In the genomic region with DNA sequence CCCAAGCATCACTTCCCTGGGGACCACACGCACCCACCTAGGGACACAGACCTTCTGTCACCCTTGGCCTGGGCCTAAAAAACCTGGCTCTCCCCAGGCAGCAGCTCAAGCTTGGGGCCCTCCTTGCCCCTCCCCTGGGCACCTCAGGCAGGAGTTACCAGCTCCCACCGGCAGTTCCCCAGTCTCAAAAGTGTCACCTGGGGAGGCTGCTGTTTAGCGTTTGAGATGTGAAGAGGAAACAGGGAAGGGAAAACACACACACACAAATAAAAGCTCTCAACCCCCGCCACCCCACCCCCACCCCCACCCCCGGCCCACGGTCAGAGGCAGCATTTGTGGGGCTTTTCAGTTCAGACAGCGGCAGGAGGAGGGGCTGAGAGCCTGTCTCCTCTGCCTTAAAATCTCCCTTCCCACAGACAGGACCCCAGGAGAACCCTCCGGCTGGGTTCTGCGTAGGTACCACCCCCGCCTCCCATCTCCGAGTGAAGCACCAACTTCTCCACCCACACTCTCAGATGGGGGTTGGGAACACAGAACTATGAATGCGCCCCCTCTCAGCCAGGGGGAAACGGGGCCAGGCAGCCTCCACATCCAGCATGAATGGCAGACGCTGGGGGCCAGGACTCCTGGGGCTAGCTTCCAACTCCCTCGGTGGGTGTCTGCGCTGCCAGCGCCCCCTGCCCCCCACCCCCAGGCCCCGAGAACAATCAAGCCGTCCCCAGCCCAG, we compare ENCODE assay signal across 11 cellular contexts. TPM values are rescaled to one million over a fixed set of nuclear protein-coding genes. Genes with fewer than 3 reads are reported as not detected.
DNase-seq lines count a peak whose midpoint lies in the region; ATAC-seq and TF ChIP-seq lines count a peak whose summit lies in the region.
"Had no signal": no experiment of that assay in that cellular context is flagged by ENCODE, and none has a peak within 500 bp of the region (broad histone marks: within the 10 kb centered on the region; RNA-seq: fewer than 3 reads in every experiment).

No MANE protein-coding gene starts in this region.

- TF ChIP-seq EP300 in neural cell (conservative IDR thresholded peaks at IDR 0.05; ENCODE audit: poor library complexity, severe bottlenecking), result no peak

- TF ChIP-seq RAD21 in neural cell (conservative IDR thresholded peaks at IDR 0.05), result no peak

- H3K4me3 ChIP-seq in BLaER1, result no peak overlapping the region
- peak overlapping the region; percentile 44; the same call in 1 of the 2 replicates for H3K4me3 ChIP-seq in HUES48 (ENCODE audit: low read depth, low read length)
- peak overlapping the region in 2 of 3 donors; percentile 97 to 99 for H3K4me3 ChIP-seq in breast epithelium
- peak overlapping the region; percentile 97 for H3K4me3 ChIP-seq in neural cell (ENCODE audit: low read length)

- H3K9me2 ChIP-seq in neural cell (ENCODE audit: insufficient read depth, low read length), result no peaks in the 10 kb centered on the region

- H3F3A ChIP-seq in neural cell (ENCODE audit: insufficient read depth, low read length, poor library complexity, severe bottlenecking), result no peaks in the 10 kb centered on the region

- H3K36me3 ChIP-seq in BLaER1 (peaks cover 10% of the 10 kb centered on the region; the same call in 1 of the 2 replicates), HUES48 (ENCODE audit: control insufficient read depth, insufficient read depth, low read length) (no peaks in the 10 kb centered on the region), breast epithelium (no peaks in the 10 kb centered on the region), neural cell (ENCODE audit: insufficient read depth, low read length) (no peaks in the 10 kb centered on the region)
- H3K36me3 ChIP-seq: neutrophil had no signal

- H3K9me3 ChIP-seq in BLaER1 (no peaks in the 10 kb centered on the region), HUES48 (ENCODE audit: control insufficient read depth, insufficient read depth, low read length) (no peaks in the 10 kb centered on the region), breast epithelium (no peaks in the 10 kb centered on the region), neural cell (ENCODE audit: low read length) (no peaks in the 10 kb centered on the region)
- H3K9me3 ChIP-seq: neutrophil had no signal

- no peak overlapping the region for H3K9ac ChIP-seq in BLaER1
- H3K9ac ChIP-seq in HUES48 (ENCODE audit: low read depth, low read length), result no peak overlapping the region
- peak overlapping the region; percentile 71 for H3K9ac ChIP-seq in neural cell (ENCODE audit: low read length)

- H3K4me1 ChIP-seq in BLaER1, result peaks cover 69% of the 10 kb centered on the region
- peaks cover 47% of the 10 kb centered on the region for H3K4me1 ChIP-seq in HUES48 (ENCODE audit: control insufficient read depth, insufficient read depth, low read length)
- peaks cover 4 to 10% of the 10 kb centered on the region in 2 donors for H3K4me1 ChIP-seq in breast epithelium

- H3K27me3 ChIP-seq in BLaER1 (no peaks in the 10 kb centered on the region), HUES48 (ENCODE audit: control insufficient read depth, insufficient read depth, low read length) (no peaks in the 10 kb centered on the region), breast epithelium (no peaks in the 10 kb centered on the region), neural cell (ENCODE audit: insufficient read depth, low read depth, low read length) (no peaks in the 10 kb centered on the region)

- H3K27ac ChIP-seq in BLaER1 (no peak overlapping the region), HUES48 (ENCODE audit: low read depth, low read length) (peak overlapping the region; percentile 90), breast epithelium (peak overlapping the region; percentile 98), neural cell (ENCODE audit: low read length) (no peak overlapping the region)
- H3K27ac ChIP-seq: neutrophil had no signal

- H3K4me2 ChIP-seq in BLaER1 (peak overlapping the region; percentile 86), neural cell (ENCODE audit: low read length) (no peak overlapping the region)

- no peak for TF ChIP-seq CTCF in breast epithelium (IDR thresholded peaks at IDR 0.05)
- no peak for TF ChIP-seq CTCF in neural cell (IDR thresholded peaks at IDR 0.05; ENCODE audit: poor library complexity, severe bottlenecking)

- no peak for ATAC-seq in HG03135 (IDR thresholded peaks at IDR 0.05; ENCODE audit: unreplicated experiment)
- ATAC-seq in GM18870 (IDR thresholded peaks at IDR 0.05; ENCODE audit: unreplicated experiment), result no peak
- ATAC-seq in HG03039 (IDR thresholded peaks at IDR 0.05; ENCODE audit: unreplicated experiment), result no peak

- no peak for DNase-seq in breast epithelium (ENCODE audit: low spot score in 2 of 2)
- DNase-seq in effector CD8-positive, alpha-beta T cell (lab: John Stamatoyannopoulos, UW), result no peak
- DNase-seq: effector CD4-positive, alpha-beta T cell; NCI-H1048 had no signal

- H3K79me2 ChIP-seq in neural cell (replicated peaks; ENCODE audit: insufficient read depth, low read length), result peaks cover 51% of the 10 kb centered on the region

- H2AFZ ChIP-seq in neural cell (ENCODE audit: low read depth, low read length), result no peak overlapping the region

- TF ChIP-seq POLR2A in breast epithelium (IDR thresholded peaks at IDR 0.05), result no peak

- peaks cover 74% of the 10 kb centered on the region for H4K20me1 ChIP-seq in BLaER1
- H4K20me1 ChIP-seq in neural cell (ENCODE audit: insufficient read depth), result no peaks in the 10 kb centered on the region

- intact Hi-C loops in breast epithelium (cut with DNase I; ENCODE audit: low total_unique reads), result no loop called here

TF ChIP-seq in neural cell, 6 proteins besides CTCF, POLR2A, EP300 and RAD21:
- TF ChIP-seq TAF1 (IDR thresholded peaks at IDR 0.05; ENCODE audit: low read depth) (no peak), EZH2 (IDR thresholded peaks at IDR 0.05; ENCODE audit: borderline replicate concordance, insufficient read depth, low read length, poor library complexity, severe bottlenecking) (no peak), POLR2AphosphoS5 (IDR thresholded peaks at IDR 0.05) (no peak), MXI1 (conservative IDR thresholded peaks at IDR 0.05; ENCODE audit: poor library complexity, severe bottlenecking) (no peak), SMC3 (conservative IDR thresholded peaks at IDR 0.05; ENCODE audit: poor library complexity) (no peak)
- TF ChIP-seq, protein P1, sequence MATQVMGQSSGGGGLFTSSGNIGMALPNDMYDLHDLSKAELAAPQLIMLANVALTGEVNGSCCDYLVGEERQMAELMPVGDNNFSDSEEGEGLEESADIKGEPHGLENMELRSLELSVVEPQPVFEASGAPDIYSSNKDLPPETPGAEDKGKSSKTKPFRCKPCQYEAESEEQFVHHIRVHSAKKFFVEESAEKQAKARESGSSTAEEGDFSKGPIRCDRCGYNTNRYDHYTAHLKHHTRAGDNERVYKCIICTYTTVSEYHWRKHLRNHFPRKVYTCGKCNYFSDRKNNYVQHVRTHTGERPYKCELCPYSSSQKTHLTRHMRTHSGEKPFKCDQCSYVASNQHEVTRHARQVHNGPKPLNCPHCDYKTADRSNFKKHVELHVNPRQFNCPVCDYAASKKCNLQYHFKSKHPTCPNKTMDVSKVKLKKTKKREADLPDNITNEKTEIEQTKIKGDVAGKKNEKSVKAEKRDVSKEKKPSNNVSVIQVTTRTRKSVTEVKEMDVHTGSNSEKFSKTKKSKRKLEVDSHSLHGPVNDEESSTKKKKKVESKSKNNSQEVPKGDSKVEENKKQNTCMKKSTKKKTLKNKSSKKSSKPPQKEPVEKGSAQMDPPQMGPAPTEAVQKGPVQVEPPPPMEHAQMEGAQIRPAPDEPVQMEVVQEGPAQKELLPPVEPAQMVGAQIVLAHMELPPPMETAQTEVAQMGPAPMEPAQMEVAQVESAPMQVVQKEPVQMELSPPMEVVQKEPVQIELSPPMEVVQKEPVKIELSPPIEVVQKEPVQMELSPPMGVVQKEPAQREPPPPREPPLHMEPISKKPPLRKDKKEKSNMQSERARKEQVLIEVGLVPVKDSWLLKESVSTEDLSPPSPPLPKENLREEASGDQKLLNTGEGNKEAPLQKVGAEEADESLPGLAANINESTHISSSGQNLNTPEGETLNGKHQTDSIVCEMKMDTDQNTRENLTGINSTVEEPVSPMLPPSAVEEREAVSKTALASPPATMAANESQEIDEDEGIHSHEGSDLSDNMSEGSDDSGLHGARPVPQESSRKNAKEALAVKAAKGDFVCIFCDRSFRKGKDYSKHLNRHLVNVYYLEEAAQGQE (IDR thresholded peaks at IDR 0.05; ENCODE audit: borderline replicate concordance), result no peak

RNA-seq across cellular contexts. Expression of a gene that starts 3.0 kb away (rescaled TPM):
- 10 to 100 TPM; 58.4 to 83.9 (median 71.7) TPM for total RNA-seq in breast epithelium
- 2.8 and 4.8 TPM in 2 replicates for polyA plus RNA-seq in neural cell
- polyA minus RNA-seq in neural cell, result 17.3 and 20.7 TPM in 2 replicates

Comparison
In these comparisons a context has a peak if more than half of its experiments do, and no peak if none do; other contexts are left out.
1. H3K27ac ChIP-seq: peak in HUES48 (single experiment) and breast epithelium (2 of 2); none in BLaER1 (single experiment) and neural cell (single experiment).